Comparison of ENCODE assay signal across 17 cellular contexts in genomic region chr22:24059121-24059520, GRCh38. TPM values are rescaled to one million over a fixed set of nuclear protein-coding genes. Genes with fewer than 3 reads are reported as not detected.
DNase-seq lines count a peak whose midpoint lies in the region; ATAC-seq and TF ChIP-seq lines count a peak whose summit lies in the region.
"Had no signal": no experiment of that assay in that cellular context is flagged by ENCODE, and none has a peak within 500 bp of the region (broad histone marks: within the 10 kb centered on the region; RNA-seq: fewer than 3 reads in every experiment).

No MANE protein-coding gene starts in this region.

- peaks cover 18% of the 10 kb centered on the region for H3K4me1 Mint-ChIP-seq in endothelial cell (ENCODE audit: unreplicated experiment)

- H3K4me3 ChIP-seq in AG04449 (ENCODE audit: low read depth, low read length) (no peak overlapping the region), IMR-90 (ENCODE audit: insufficient read depth, low read depth, low read length) (no peak overlapping the region)
- H3K4me3 ChIP-seq: testis had no signal

- dilution Hi-C loops in IMR-90 (cut with HindIII; ENCODE audit: low sequenced_read_pairs, unreplicated experiment), result no loop called here

- in situ Hi-C loops in IMR-90 (cut with MboI; ENCODE audit: low sequenced_read_pairs), result no loop called here

- H3K18ac ChIP-seq in IMR-90 (ENCODE audit: low read depth, low read length), result peak overlapping the region; percentile 79; the same call in 1 of the 2 replicates

- peak overlapping the region; percentile 88 for H2AK9ac ChIP-seq in IMR-90 (replicated peaks; ENCODE audit: low read depth, low read length, poor library complexity)

- H3K14ac ChIP-seq in IMR-90 (replicated peaks; ENCODE audit: low read depth, low read length), result peak overlapping the region; percentile 96

- peak overlapping the region; percentile 98 for H4K91ac ChIP-seq in IMR-90 (ENCODE audit: insufficient read depth, low read depth, low read length)

- H2BK5ac ChIP-seq in IMR-90 (ENCODE audit: low read depth, low read length, poor library complexity, severe bottlenecking), result peak overlapping the region; percentile 97

- H3K79me1 ChIP-seq in IMR-90 (ENCODE audit: low read depth in 1 of 2, low read length in 2 of 2), result peaks cover 5 to 38% of the 10 kb centered on the region in 2 experiments; a peak in 3 of 4 replicates

- peaks cover 50% of the 10 kb centered on the region for H3K36me3 Mint-ChIP-seq in endothelial cell (ENCODE audit: low read depth, unreplicated experiment)

- peak overlapping the region; percentile 85 for H3K27ac Mint-ChIP-seq in endothelial cell (ENCODE audit: unreplicated experiment)

- H3K27me3 Mint-ChIP-seq in endothelial cell (ENCODE audit: unreplicated experiment), result no peaks in the 10 kb centered on the region
- H3K27me3 Mint-ChIP-seq: effector memory CD8-positive, alpha-beta T cell; progenitor cell of endocrine pancreas had no signal

- no TSS peak for BruUV-seq in IMR-90 (replicated peaks; lab: Mats Ljungman, UMichigan)

- H3K23ac ChIP-seq in IMR-90 (ENCODE audit: low read depth, low read length), result peak overlapping the region; percentile 89; the same call in 1 of the 2 replicates

- peak overlapping the region; percentile 96 for H3K4ac ChIP-seq in IMR-90 (ENCODE audit: low read depth, low read length)

- peaks cover 7% of the 10 kb centered on the region for H4K20me1 ChIP-seq in IMR-90 (ENCODE audit: insufficient read depth, low read length)

- no peaks in the 10 kb centered on the region for H3K9me3 Mint-ChIP-seq in endothelial cell (ENCODE audit: unreplicated experiment)
- H3K9me3 Mint-ChIP-seq: activated naive CD4-positive, alpha-beta T cell treated with anti-CD3 and anti-CD28 coated beads, Interleukin-2, amount 50 U/mL, for 72 hours; effector memory CD8-positive, alpha-beta T cell had no signal

- no peak for TF ChIP-seq CTCF in AG04449 (IDR thresholded peaks at IDR 0.05; ENCODE audit: insufficient read depth, low read length, missing control alignments)
- TF ChIP-seq CTCF in IMR-90 (conservative IDR thresholded peaks at IDR 0.05; ENCODE audit: low read depth, low read length), result no peak
- TF ChIP-seq CTCF in endothelial cell (IDR thresholded peaks at IDR 0.05; ENCODE audit: unreplicated experiment), result no peak

- H3K9ac ChIP-seq in IMR-90 (ENCODE audit: low read depth, low read length), result no peak overlapping the region

- H3K4me1 ChIP-seq in IMR-90 (ENCODE audit: control insufficient read depth, insufficient read depth, low read length), result peaks cover 25% of the 10 kb centered on the region

- intact Hi-C loops in IMR-90 (cut with micrococcal nuclease), result no loop called here

- peaks cover 43% of the 10 kb centered on the region for H3K9me1 ChIP-seq in IMR-90 (ENCODE audit: insufficient read depth, low read length)

- peak overlapping the region; percentile 91; the same call in 2 of the 3 replicates for H2BK15ac ChIP-seq in IMR-90 (ENCODE audit: low read depth, low read length)

- H2AK5ac ChIP-seq in IMR-90 (ENCODE audit: low read depth, low read length), result peak overlapping the region; percentile 99

- H4K5ac ChIP-seq in IMR-90 (ENCODE audit: low read depth, low read length), result peak overlapping the region; percentile 79; the same call in 1 of the 2 replicates

- no peak; the same call in 1 of the 2 replicates for TF ChIP-seq POLR2A in IMR-90 (IDR thresholded peaks at IDR 0.05; ENCODE audit: low read depth, low read length)

- peak overlapping the region; percentile 95 for H2BK20ac ChIP-seq in IMR-90 (ENCODE audit: low read depth, low read length)

- no CpG with 5 or more reads among the region's 2 CpGs for WGBS in IMR-90 (ENCODE audit: extremely low coverage in 2 of 2, insufficient read length in 1 of 2), 2 experiments

- peak overlapping the region; percentile 52 for H3K4me3 Mint-ChIP-seq in endothelial cell (ENCODE audit: unreplicated experiment)
- H3K4me3 Mint-ChIP-seq: effector memory CD8-positive, alpha-beta T cell had no signal

- no peaks in the 10 kb centered on the region for H3K27me3 ChIP-seq in IMR-90 (ENCODE audit: control insufficient read depth, insufficient read depth, low read length)
- H3K27me3 ChIP-seq: testis had no signal

- no peak overlapping the region for H2AFZ ChIP-seq in IMR-90 (replicated peaks; ENCODE audit: low read length, poor library complexity)

- peak; percentile 94 for DNase-seq in AG04449 (ENCODE audit: low read depth, low spot score)
- peak; percentile 99 for DNase-seq in IMR-90
- DNase-seq in endothelial cell (ENCODE audit: low spot score), result no peak
- peak; percentile 84 for DNase-seq in non-pigmented ciliary epithelial cell (ENCODE audit: low read depth)
- DNase-seq in activated CD4-positive, CD25-positive, alpha-beta regulatory T cell (lab: John Stamatoyannopoulos, UW), result no peak
- no peak for DNase-seq in NCI-H128 (lab: John Stamatoyannopoulos, UW; ENCODE audit: unreplicated experiment)
- no peak for DNase-seq in NCI-H345 (lab: John Stamatoyannopoulos, UW)
- DNase-seq: activated CD8-positive, alpha-beta memory T cell treated with anti-CD3 and anti-CD28 coated beads, Interleukin-2, amount 50 U/mL, for 4 hours; AML-193; effector memory CD8-positive, alpha-beta T cell; MM.1S; testis had no signal

- H3K36me3 ChIP-seq in IMR-90 (ENCODE audit: control insufficient read depth, insufficient read depth, low read length), result peaks cover 45% of the 10 kb centered on the region

- peak overlapping the region; percentile 67 to 96 for H4K8ac ChIP-seq in IMR-90 (ENCODE audit: low read depth in 2 of 2, low read length in 2 of 2)

- no peaks in the 10 kb centered on the region for H3K9me3 ChIP-seq in IMR-90 (ENCODE audit: control insufficient read depth, insufficient read depth, low read length)
- H3K9me3 ChIP-seq: testis had no signal

- peak overlapping the region; percentile 89 for H3K27ac ChIP-seq in IMR-90 (ENCODE audit: insufficient read depth, low read length)

- peak; percentile 76 for ATAC-seq in IMR-90 (ENCODE audit: low read depth)
- ATAC-seq in GM21786 (IDR thresholded peaks at IDR 0.05; ENCODE audit: unreplicated experiment), result no peak
- ATAC-seq: activated naive CD4-positive, alpha-beta T cell treated with anti-CD3 and anti-CD28 coated beads, Interleukin-2, amount 50 U/mL, for 72 hours; effector memory CD8-positive, alpha-beta T cell; Panc1 had no signal

- no peak for TF ChIP-seq RAD21 in IMR-90 (IDR thresholded peaks at IDR 0.05; ENCODE audit: low read length)

- H3K4me2 ChIP-seq in IMR-90 (ENCODE audit: low read depth, low read length), result peak overlapping the region; percentile 27; the same call in 1 of the 2 replicates

- H3K56ac ChIP-seq in IMR-90 (ENCODE audit: extremely low read depth, insufficient read depth, low read length), result peak overlapping the region; percentile 58; the same call in 1 of the 2 replicates

- peak overlapping the region; percentile 98 for H2BK120ac ChIP-seq in IMR-90 (ENCODE audit: low read depth, low read length)

- CTCF ChIA-PET in AG04449 (lab: Yijun Ruan, JAX), result interaction anchor here (0.8 to 6.5 kb wide), 5 partner anchors 11 to 117 kb away, joined by 3 to 45 read pairs (median 4); no protein-coding TSS in a partner anchor
- CTCF ChIA-PET in IMR-90 (lab: Yijun Ruan, JAX), result no interaction called here

- POLR2A ChIA-PET in AG04449 (lab: Yijun Ruan, JAX), result interaction anchor here (0.6 to 1.1 kb wide), 3 partner anchors 21 to 1360 kb away, joined by 3 to 6 read pairs (median 4); partner anchors contain the start of gene CABIN1
- POLR2A ChIA-PET in IMR-90 (lab: Charles Lee; ENCODE audit: unreplicated experiment), result interaction anchor here (0.5 to 0.7 kb wide), 2 partner anchors 21 to 496 kb away, joined by 3 to 5 read pairs; no protein-coding TSS in a partner anchor

TF ChIP-seq in IMR-90, 13 proteins besides CTCF, POLR2A, EP300 and RAD21 (continues in another document):
- TF ChIP-seq, protein P1, sequence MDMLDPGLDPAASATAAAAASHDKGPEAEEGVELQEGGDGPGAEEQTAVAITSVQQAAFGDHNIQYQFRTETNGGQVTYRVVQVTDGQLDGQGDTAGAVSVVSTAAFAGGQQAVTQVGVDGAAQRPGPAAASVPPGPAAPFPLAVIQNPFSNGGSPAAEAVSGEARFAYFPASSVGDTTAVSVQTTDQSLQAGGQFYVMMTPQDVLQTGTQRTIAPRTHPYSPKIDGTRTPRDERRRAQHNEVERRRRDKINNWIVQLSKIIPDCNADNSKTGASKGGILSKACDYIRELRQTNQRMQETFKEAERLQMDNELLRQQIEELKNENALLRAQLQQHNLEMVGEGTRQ (IDR thresholded peaks at IDR 0.05; ENCODE audit: low read depth, low read length), result no peak
- TF ChIP-seq SMC3 (IDR thresholded peaks at IDR 0.05; ENCODE audit: low read depth, low read length), result no peak
- TF ChIP-seq CHD1 (IDR thresholded peaks at IDR 0.05; ENCODE audit: low read depth, low read length), result no peak
- no peak for TF ChIP-seq RCOR1 (IDR thresholded peaks at IDR 0.05; ENCODE audit: insufficient replicate concordance, low read length)
- TF ChIP-seq RFX5 (IDR thresholded peaks at IDR 0.05; ENCODE audit: low read depth, low read length), result no peak
- peak; percentile 72 for TF ChIP-seq CEBPB (IDR thresholded peaks at IDR 0.05; ENCODE audit: low read depth, low read length)
- peak; percentile 45; the same call in 1 of the 2 replicates for TF ChIP-seq MAFK (IDR thresholded peaks at IDR 0.05; ENCODE audit: low read depth, low read length)
- TF ChIP-seq MXI1 (IDR thresholded peaks at IDR 0.05; ENCODE audit: borderline replicate concordance, low read depth, low read length), result peak; percentile 61; the same call in 1 of the 2 replicates
- TF ChIP-seq BHLHE40 (IDR thresholded peaks at IDR 0.05; ENCODE audit: low read depth, low read length), result no peak; the same call in 1 of the 2 replicates
- TF ChIP-seq NFE2L2 (IDR thresholded peaks at IDR 0.05; ENCODE audit: low read depth, low read length), result no peak

RNA-seq across cellular contexts. Expression of gene CABIN1, which starts 48.0 kb away (rescaled TPM):
- total RNA-seq in IMR-90 (2012; rRNA removed), result 21.3 and 21.4 TPM in 2 replicates
- 23.3 and 27.6 TPM in 2 replicates for polyA plus RNA-seq in IMR-90 (2012; rRNA removed)
- 15.0 and 15.4 TPM in 2 replicates for polyA plus RNA-seq in IMR-90 (2012; cell fraction: cytosol; rRNA removed)
- 67.4 and 133 TPM in 2 replicates for polyA plus RNA-seq in IMR-90 (2012; cell fraction: nucleus; rRNA removed; ENCODE audit: low replicate concordance)
- total RNA-seq in endothelial cell (ENCODE audit: unreplicated experiment), result 61.2 TPM

RNA-seq across cellular contexts. Expression of gene GSTT4, which starts 53.9 kb away (rescaled TPM):
- total RNA-seq in IMR-90 (2012; rRNA removed) (not detected in 2 replicates), endothelial cell (ENCODE audit: unreplicated experiment) (not detected)
- polyA plus RNA-seq in IMR-90 (2012; rRNA removed), result not detected in 2 replicates
- polyA plus RNA-seq in IMR-90 (2012; cell fraction: cytosol; rRNA removed), result not detected in 2 replicates
- polyA plus RNA-seq in IMR-90 (2012; cell fraction: nucleus; rRNA removed; ENCODE audit: low replicate concordance), result not detected in 2 replicates
- total RNA-seq: activated naive CD4-positive, alpha-beta T cell treated with anti-CD3 and anti-CD28 coated beads, Interleukin-2, amount 50 U/mL, for 72 hours; mononuclear cell; progenitor cell of endocrine pancreas had no signal

Comparison
In these comparisons a context has a peak if more than half of its experiments do, and no peak if none do; other contexts are left out.
1. DNase-seq: peak in AG04449 (single experiment), IMR-90 (single experiment) and non-pigmented ciliary epithelial cell (single experiment); none in endothelial cell (single experiment), activated CD4-positive, CD25-positive, alpha-beta regulatory T cell (0 of 4), NCI-H128 (single experiment) and NCI-H345 (single experiment).